ENCODE assay signal across 30 cellular contexts in genomic region chr4:140358281-140358680, GRCh38.
"Had no signal": no experiment of that assay in that cellular context is flagged by ENCODE, and none has a peak within 500 bp of the region (broad histone marks: within the 10 kb centered on the region; RNA-seq: fewer than 3 reads in every experiment).

No MANE protein-coding gene starts in this region.

- H3K36me3 Mint-ChIP-seq: activated naive CD4-positive, alpha-beta T cell treated with anti-CD3 and anti-CD28 coated beads, Interleukin-2, amount 50 U/mL, for 72 hours had no signal

- H3K4me1 ChIP-seq: ascending aorta, SJCRH30 had no signal

- H3K27me3 Mint-ChIP-seq: activated naive CD8-positive, alpha-beta T cell treated with anti-CD3 and anti-CD28 coated beads, Interleukin-2, amount 50 U/mL, for 24 hours; activated T-cell treated with anti-CD3 and anti-CD28 coated beads, Interleukin-2, amount 50 U/mL, for 24 hours had no signal

- H3K9me3 ChIP-seq: ascending aorta, body of pancreas, Peyer's patch, SJCRH30, SK-N-SH had no signal

- DNase-seq: activated CD4-positive, alpha-beta T cell treated with anti-CD3 and anti-CD28 coated beads for 48 hours; activated CD4-positive, alpha-beta T cell treated with anti-CD3 and anti-CD28 coated beads, Interleukin-2, amount 50 U/mL, for 4 hours; activated CD8-positive, alpha-beta T cell treated with anti-CD3 and anti-CD28 coated beads, Interleukin-2, amount 10 ng/mL, durations not matched to agents 7 days and 5 days; activated effector memory CD4-positive, alpha-beta T cell treated with Interleukin-2 at 50 U/mL for 16 hours; activated naive CD4-positive, alpha-beta T cell; activated naive CD8-positive, alpha-beta T cell treated with anti-CD3 and anti-CD28 coated beads, Interleukin-2, amount 50 U/mL, for 24 hours; activated T-cell treated with anti-CD3 and anti-CD28 coated beads, Interleukin-2, amount 50 U/mL, for 24 hours; amniotic stem cell; body of pancreas; central memory CD4-positive, alpha-beta T cell; Kasumi-1; NCI-H1048; NCI-H146; NCI-H187 treated with DMSO at 0.1 percent for 48 hours; NCI-H2081 treated with DMSO at 0.1 percent for 48 hours; NCI-H2171; NCI-H345; NCI-H510A; NCI-H69; NK-92 treated with Interleukin-12 subunit alpha and Interleukin-12 subunit beta, amount 100 ng/mL, for 24 hours; Right ventricle myocardium superior; SJCRH30; SK-N-SH; SW 1271 had no signal

- H3K4me3 Mint-ChIP-seq: activated CD8-positive, alpha-beta T cell treated with anti-CD3 and anti-CD28 coated beads, Interleukin-2, amount 10 ng/mL, durations not matched to agents 7 days and 5 days; activated naive CD8-positive, alpha-beta T cell treated with anti-CD3 and anti-CD28 coated beads, Interleukin-2, amount 50 U/mL, for 24 hours; activated T-cell treated with anti-CD3 and anti-CD28 coated beads, Interleukin-2, amount 50 U/mL, for 24 hours; activated T-helper 1 cell treated with anti-CD3 and anti-CD28 coated beads, Interleukin-12 subunit alpha, Interleukin-12 subunit beta, Interleukin-2, Interleukin-4 antibody, amounts not matched to agents 30 ng/mL and 10 ng/mL and 1 ng/mL, durations not matched to agents 14 hours and 24 hours and 36 hours had no signal

- H3K27ac ChIP-seq: ascending aorta, body of pancreas, Peyer's patch, RWPE1, SJCRH30 had no signal

- H3K9me3 Mint-ChIP-seq: activated naive CD4-positive, alpha-beta T cell treated with anti-CD3 and anti-CD28 coated beads, Interleukin-2, amount 50 U/mL, for 72 hours; activated naive CD8-positive, alpha-beta T cell treated with anti-CD3 and anti-CD28 coated beads, Interleukin-2, amount 50 U/mL, for 24 hours; activated T-cell treated with anti-CD3 and anti-CD28 coated beads, Interleukin-2, amount 50 U/mL, for 24 hours; activated T-helper 1 cell treated with anti-CD3 and anti-CD28 coated beads, Interleukin-12 subunit alpha, Interleukin-12 subunit beta, Interleukin-2, Interleukin-4 antibody, amounts not matched to agents 30 ng/mL and 10 ng/mL and 1 ng/mL, durations not matched to agents 14 hours and 24 hours and 36 hours had no signal

- H3K27ac Mint-ChIP-seq: activated CD8-positive, alpha-beta T cell treated with anti-CD3 and anti-CD28 coated beads, Interleukin-2, amount 10 ng/mL, durations not matched to agents 7 days and 5 days; activated naive CD8-positive, alpha-beta T cell treated with anti-CD3 and anti-CD28 coated beads, Interleukin-2, amount 50 U/mL, for 24 hours; activated T-cell treated with anti-CD3 and anti-CD28 coated beads, Interleukin-2, amount 50 U/mL, for 24 hours; activated T-helper 1 cell treated with anti-CD3 and anti-CD28 coated beads, Interleukin-12 subunit alpha, Interleukin-12 subunit beta, Interleukin-2, Interleukin-4 antibody, amounts not matched to agents 30 ng/mL and 10 ng/mL and 1 ng/mL, durations not matched to agents 14 hours and 24 hours and 36 hours had no signal

- H3K4me2 ChIP-seq: SK-N-SH had no signal

- H3K9ac ChIP-seq: SK-N-SH had no signal

- H3K4me3 ChIP-seq: ascending aorta, body of pancreas, K562, Peyer's patch, SJCRH30 had no signal

- H3K27me3 ChIP-seq: ascending aorta, body of pancreas, Peyer's patch, SJCRH30 had no signal

- H3K36me3 ChIP-seq: ascending aorta, Peyer's patch, SJCRH30 had no signal
